In genomic region chr15:64903331-64903950, GRCh38 we compare ENCODE assay signal across 9 cellular contexts.
"Had no signal": no experiment of that assay in that cellular context is flagged by ENCODE, and none has a peak within 500 bp of the region (broad histone marks: within the 10 kb centered on the region; RNA-seq: fewer than 3 reads in every experiment).

No MANE protein-coding gene starts in this region.

- H3K4me1 ChIP-seq: psoas muscle, right lobe of liver had no signal

- H3K27me3 ChIP-seq: right lobe of liver had no signal

- DNase-seq: activated CD4-positive, alpha-beta T cell treated with anti-CD3 and anti-CD28 coated beads, Interleukin-2, amount 50 U/mL, for 48 hours; activated CD8-positive, alpha-beta memory T cell treated with anti-CD3 and anti-CD28 coated beads, Interleukin-2, amount 50 U/mL, for 48 hours; left ventricle myocardium superior; mesenchymal stem cell; psoas muscle; stimulated activated CD4-positive, alpha-beta T cell treated with anti-CD3 and anti-CD28 coated beads, Interleukin-2, amount 100 ng/mL, for 24 hours; stimulated activated naive CD8-positive, alpha-beta T cell treated with anti-CD3 and anti-CD28 coated beads, Interleukin-15, Interleukin-2, amounts not matched to agents 100 U/mL and 50 U/mL, for 24 hours had no signal

- H3K27ac Mint-ChIP-seq: activated naive CD8-positive, alpha-beta T cell had no signal

- H3K27me3 Mint-ChIP-seq: activated naive CD8-positive, alpha-beta T cell had no signal

- ATAC-seq: left ventricle myocardium superior; psoas muscle; right lobe of liver; stimulated activated naive CD8-positive, alpha-beta T cell treated with anti-CD3 and anti-CD28 coated beads, Interleukin-15, Interleukin-2, amounts not matched to agents 100 U/mL and 50 U/mL, for 24 hours had no signal

- H3K4me3 ChIP-seq: psoas muscle, right lobe of liver had no signal

- H3K36me3 ChIP-seq: right lobe of liver had no signal

- H3K27ac ChIP-seq: psoas muscle, right lobe of liver had no signal
